13 cellular contexts compared by ENCODE assay signal in the genomic region with DNA sequence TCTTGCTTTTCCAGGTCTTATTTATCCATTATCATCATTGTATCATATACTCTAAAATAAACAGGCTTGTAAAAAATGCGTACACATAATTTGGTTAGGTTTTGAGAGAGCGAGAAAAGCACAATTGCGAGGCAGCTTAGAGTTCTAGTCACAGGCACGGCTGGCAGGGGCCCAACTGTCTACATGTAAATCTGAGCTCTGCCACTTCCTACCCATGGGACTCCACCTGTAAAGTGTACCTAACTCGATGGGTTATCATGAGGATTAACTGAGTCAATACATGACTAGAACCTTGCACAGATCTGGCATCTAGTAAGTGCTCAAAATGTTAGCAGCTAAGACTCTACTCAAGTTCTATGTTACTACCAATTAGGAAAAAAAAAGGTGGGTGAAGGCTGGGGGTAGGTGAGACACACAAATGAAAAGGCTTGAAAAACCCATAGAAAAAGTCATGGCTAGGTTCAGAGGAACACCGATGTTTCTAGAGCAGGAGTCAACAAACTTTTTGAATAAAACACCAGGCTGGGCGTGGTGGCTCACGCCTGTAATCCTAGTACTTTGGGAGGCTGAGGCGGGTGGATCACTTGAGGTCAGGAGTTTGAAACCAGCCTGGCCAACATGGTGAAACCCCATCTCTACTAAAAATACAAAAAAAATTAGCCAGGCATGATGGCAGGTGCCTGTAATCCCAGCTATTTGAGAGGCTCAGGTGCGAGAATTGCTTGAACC. TPM values are rescaled to one million over a fixed set of nuclear protein-coding genes. Genes with fewer than 3 reads are reported as not detected.
DNase-seq lines count a peak whose midpoint lies in the region; ATAC-seq and TF ChIP-seq lines count a peak whose summit lies in the region.
"Had no signal": no experiment of that assay in that cellular context is flagged by ENCODE, and none has a peak within 500 bp of the region (broad histone marks: within the 10 kb centered on the region; RNA-seq: fewer than 3 reads in every experiment).

No MANE protein-coding gene starts in this region.

- CTCF ChIA-PET in activated B cell treated with CpG ODN at 0.5 μM for 24 hours (lab: Charles Lee) (interaction anchor here (1.4 to 4.9 kb wide), 2 partner anchors 13 to 17 kb away, joined by 4 to 28 read pairs; no protein-coding TSS in a partner anchor), WTC11 (lab: Charles Lee) (interaction anchor here (0.6 to 2.1 kb wide), 2 partner anchors 14 to 335 kb away, joined by 3 to 12 read pairs; no protein-coding TSS in a partner anchor)

- no peaks in the 10 kb centered on the region for H3K36me3 ChIP-seq in SJCRH30

- intact Hi-C loops in activated B cell treated with CpG ODN at 0.5 μM for 24 hours (cut with micrococcal nuclease) = loop anchor here (2.0 kb wide), 1 partner anchor 36 kb away; the partner anchor contains the start of genes GLB1 and TMPPE

- no peaks in the 10 kb centered on the region for H3K9me3 Mint-ChIP-seq in activated B cell treated with CpG ODN at 0.5 μM for 24 hours
- no peaks in the 10 kb centered on the region for H3K9me3 Mint-ChIP-seq in WTC11

- no peaks in the 10 kb centered on the region for H3K9me3 ChIP-seq in SJCRH30 (replicated peaks)
- H3K9me3 ChIP-seq: BLaER1 treated with 17β-estradiol and CSF1 and Interleukin-3, amounts not matched to agents 10 nM and 100 nM had no signal

- H3K27ac ChIP-seq in SJCRH30 = no peak overlapping the region
- H3K27ac ChIP-seq: BLaER1 treated with 17β-estradiol and CSF1 and Interleukin-3, amounts not matched to agents 10 nM and 100 nM had no signal

- H3K4me3 ChIP-seq in SJCRH30 = no peak overlapping the region
- H3K4me3 ChIP-seq: BLaER1 treated with 17β-estradiol and CSF1 and Interleukin-3, amounts not matched to agents 10 nM and 100 nM had no signal

- H3K36me3 Mint-ChIP-seq in activated B cell treated with CpG ODN at 0.5 μM for 24 hours (ENCODE audit: low read depth) (peaks cover 65% of the 10 kb centered on the region), WTC11 (peaks cover 8% of the 10 kb centered on the region)

- TF ChIP-seq CTCF in activated B cell treated with CpG ODN at 0.5 μM for 24 hours (IDR thresholded peaks at IDR 0.05) (no peak), WTC11 (IDR thresholded peaks at IDR 0.05) (no peak)

- no peak for DNase-seq in activated B cell treated with CpG ODN at 0.5 μM for 24 hours
- peak; percentile 76 for DNase-seq in activated naive CD4-positive, alpha-beta T cell treated with Interleukin-2 at 50 U/mL for 16 hours
- DNase-seq in stimulated activated CD4-positive, alpha-beta T cell treated with anti-CD3 and anti-CD28 coated beads, Interleukin-1b, Interleukin-23, amount 100 ng/mL, for 48 hours = peak; percentile 82
- DNase-seq in SKM-1 treated with dmso at 0.1 percent for 144 hours (lab: John Stamatoyannopoulos, UW; ENCODE audit: unreplicated experiment) = no peak
- DNase-seq in SJCRH30 = no peak
- DNase-seq in WTC11 (ENCODE audit: low spot score) = no peak
- DNase-seq: activated gamma-delta T cell, NCI-H226, right cardiac atrium, SHP77 had no signal

- ATAC-seq in GM18861 (IDR thresholded peaks at IDR 0.05; ENCODE audit: unreplicated experiment) (peak; percentile 55), activated B cell treated with CpG ODN at 0.5 μM for 24 hours (ENCODE audit: low read depth) (peak; percentile 53), WTC11 (no peak), HG02642 (IDR thresholded peaks at IDR 0.05; ENCODE audit: poor library complexity, unreplicated experiment) (no peak)
- ATAC-seq: right cardiac atrium had no signal

- H3K4me1 ChIP-seq in SJCRH30 = no peaks in the 10 kb centered on the region

- peak overlapping the region; percentile 56 for H3K4me3 Mint-ChIP-seq in activated B cell treated with CpG ODN at 0.5 μM for 24 hours
- H3K4me3 Mint-ChIP-seq in WTC11 = no peak overlapping the region

- POLR2A ChIA-PET in activated B cell treated with CpG ODN at 0.5 μM for 24 hours (lab: Charles Lee) (interaction anchor here (0.6 to 1.6 kb wide), 4 partner anchors 9 to 545 kb away, joined by 4 to 16 read pairs (median 5); no protein-coding TSS in a partner anchor), WTC11 (lab: Charles Lee) (no interaction called here)

- H3K27ac Mint-ChIP-seq in activated B cell treated with CpG ODN at 0.5 μM for 24 hours (peak overlapping the region; percentile 81), WTC11 (no peak overlapping the region)

- H3K27me3 Mint-ChIP-seq in activated B cell treated with CpG ODN at 0.5 μM for 24 hours (no peaks in the 10 kb centered on the region), WTC11 (ENCODE audit: low read depth) (no peaks in the 10 kb centered on the region)

- H3K4me1 Mint-ChIP-seq in activated B cell treated with CpG ODN at 0.5 μM for 24 hours (peaks cover 67% of the 10 kb centered on the region), WTC11 (no peaks in the 10 kb centered on the region)

- H3K27me3 ChIP-seq in SJCRH30 = no peaks in the 10 kb centered on the region
- H3K27me3 ChIP-seq: BLaER1 treated with 17β-estradiol and CSF1 and Interleukin-3, amounts not matched to agents 10 nM and 100 nM had no signal

TF ChIP-seq in WTC11, 78 proteins besides CTCF, POLR2A, EP300 and RAD21 (continues in another document):
- TF ChIP-seq, protein P1, sequence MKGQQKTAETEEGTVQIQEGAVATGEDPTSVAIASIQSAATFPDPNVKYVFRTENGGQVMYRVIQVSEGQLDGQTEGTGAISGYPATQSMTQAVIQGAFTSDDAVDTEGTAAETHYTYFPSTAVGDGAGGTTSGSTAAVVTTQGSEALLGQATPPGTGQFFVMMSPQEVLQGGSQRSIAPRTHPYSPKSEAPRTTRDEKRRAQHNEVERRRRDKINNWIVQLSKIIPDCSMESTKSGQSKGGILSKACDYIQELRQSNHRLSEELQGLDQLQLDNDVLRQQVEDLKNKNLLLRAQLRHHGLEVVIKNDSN (CRISPR knock-in tag; IDR thresholded peaks at IDR 0.05) = no peak
- TF ChIP-seq ELF4 (CRISPR knock-in tag; IDR thresholded peaks at IDR 0.05; ENCODE audit: low read depth) (no peak), MLX (CRISPR knock-in tag; IDR thresholded peaks at IDR 0.05) (no peak), ERG (CRISPR knock-in tag; IDR thresholded peaks at IDR 0.05) (no peak), OVOL2 (CRISPR knock-in tag; IDR thresholded peaks at IDR 0.05; ENCODE audit: borderline replicate concordance) (no peak), RELA (CRISPR knock-in tag; IDR thresholded peaks at IDR 0.05; ENCODE audit: borderline replicate concordance) (no peak)
- TF ChIP-seq, protein P2, sequence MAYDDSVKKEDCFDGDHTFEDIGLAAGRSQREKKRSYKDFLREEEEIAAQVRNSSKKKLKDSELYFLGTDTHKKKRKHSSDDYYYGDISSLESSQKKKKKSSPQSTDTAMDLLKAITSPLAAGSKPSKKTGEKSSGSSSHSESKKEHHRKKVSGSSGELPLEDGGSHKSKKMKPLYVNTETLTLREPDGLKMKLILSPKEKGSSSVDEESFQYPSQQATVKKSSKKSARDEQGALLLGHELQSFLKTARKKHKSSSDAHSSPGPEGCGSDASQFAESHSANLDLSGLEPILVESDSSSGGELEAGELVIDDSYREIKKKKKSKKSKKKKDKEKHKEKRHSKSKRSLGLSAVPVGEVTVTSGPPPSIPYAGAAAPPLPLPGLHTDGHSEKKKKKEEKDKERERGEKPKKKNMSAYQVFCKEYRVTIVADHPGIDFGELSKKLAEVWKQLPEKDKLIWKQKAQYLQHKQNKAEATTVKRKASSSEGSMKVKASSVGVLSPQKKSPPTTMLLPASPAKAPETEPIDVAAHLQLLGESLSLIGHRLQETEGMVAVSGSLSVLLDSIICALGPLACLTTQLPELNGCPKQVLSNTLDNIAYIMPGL (CRISPR knock-in tag; IDR thresholded peaks at IDR 0.05) = no peak
- TF ChIP-seq, protein P3, sequence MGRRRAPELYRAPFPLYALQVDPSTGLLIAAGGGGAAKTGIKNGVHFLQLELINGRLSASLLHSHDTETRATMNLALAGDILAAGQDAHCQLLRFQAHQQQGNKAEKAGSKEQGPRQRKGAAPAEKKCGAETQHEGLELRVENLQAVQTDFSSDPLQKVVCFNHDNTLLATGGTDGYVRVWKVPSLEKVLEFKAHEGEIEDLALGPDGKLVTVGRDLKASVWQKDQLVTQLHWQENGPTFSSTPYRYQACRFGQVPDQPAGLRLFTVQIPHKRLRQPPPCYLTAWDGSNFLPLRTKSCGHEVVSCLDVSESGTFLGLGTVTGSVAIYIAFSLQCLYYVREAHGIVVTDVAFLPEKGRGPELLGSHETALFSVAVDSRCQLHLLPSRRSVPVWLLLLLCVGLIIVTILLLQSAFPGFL (CRISPR knock-in tag; IDR thresholded peaks at IDR 0.05; ENCODE audit: borderline replicate concordance) = no peak
- TF ChIP-seq, protein P4, sequence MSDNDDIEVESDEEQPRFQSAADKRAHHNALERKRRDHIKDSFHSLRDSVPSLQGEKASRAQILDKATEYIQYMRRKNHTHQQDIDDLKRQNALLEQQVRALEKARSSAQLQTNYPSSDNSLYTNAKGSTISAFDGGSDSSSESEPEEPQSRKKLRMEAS (CRISPR knock-in tag; IDR thresholded peaks at IDR 0.05) = no peak

RNA-seq across cellular contexts. Expression of gene GLB1, which starts 36.2 kb away (rescaled TPM):
- 52.6 and 56.3 TPM in 2 replicates for total RNA-seq in activated B cell treated with CpG ODN at 0.5 μM for 24 hours
- total RNA-seq in SJCRH30 (2014; rRNA removed; shearing (Covaris generic)) = 24.0 and 35.8 TPM in 2 replicates
- total RNA-seq in WTC11 (2021) = 48.2 to 60.2 TPM (median 58.2 TPM) in 3 replicates

RNA-seq across cellular contexts. Expression of gene TMPPE, which starts 36.2 kb away (rescaled TPM):
- total RNA-seq in activated B cell treated with CpG ODN at 0.5 μM for 24 hours = 11.8 and 13.1 TPM in 2 replicates
- 2.9 and 3.2 TPM in 2 replicates for total RNA-seq in SJCRH30 (2014; rRNA removed; shearing (Covaris generic))
- total RNA-seq in WTC11 (2021) = 6.7 to 7.4 TPM (median 6.8 TPM) in 3 replicates

RNA-seq across cellular contexts. Expression of gene CRTAP, which starts 53.0 kb away (rescaled TPM):
- total RNA-seq in activated B cell treated with CpG ODN at 0.5 μM for 24 hours = 36.5 and 36.6 TPM in 2 replicates
- total RNA-seq in SJCRH30 (2014; rRNA removed; shearing (Covaris generic)) = 107 TPM in 2 replicates
- 156 to 197 TPM (median 196 TPM) in 3 replicates for total RNA-seq in WTC11 (2021)

Comparison
In these comparisons a context has a peak if more than half of its experiments do, and no peak if none do; other contexts are left out.
1. ATAC-seq: peak in GM18861 (single experiment) and activated B cell treated with CpG ODN at 0.5 μM for 24 hours (single experiment); none in WTC11 (single experiment) and HG02642 (single experiment).
2. DNase-seq: peak in activated naive CD4-positive, alpha-beta T cell treated with Interleukin-2 at 50 U/mL for 16 hours (single experiment) and stimulated activated CD4-positive, alpha-beta T cell treated with anti-CD3 and anti-CD28 coated beads, Interleukin-1b, Interleukin-23, amount 100 ng/mL, for 48 hours (single experiment); none in activated B cell treated with CpG ODN at 0.5 μM for 24 hours (single experiment), SKM-1 treated with dmso at 0.1 percent for 144 hours (single experiment), SJCRH30 (0 of 2) and WTC11 (single experiment).